8 cellular contexts compared by ENCODE assay signal in the genomic region with DNA sequence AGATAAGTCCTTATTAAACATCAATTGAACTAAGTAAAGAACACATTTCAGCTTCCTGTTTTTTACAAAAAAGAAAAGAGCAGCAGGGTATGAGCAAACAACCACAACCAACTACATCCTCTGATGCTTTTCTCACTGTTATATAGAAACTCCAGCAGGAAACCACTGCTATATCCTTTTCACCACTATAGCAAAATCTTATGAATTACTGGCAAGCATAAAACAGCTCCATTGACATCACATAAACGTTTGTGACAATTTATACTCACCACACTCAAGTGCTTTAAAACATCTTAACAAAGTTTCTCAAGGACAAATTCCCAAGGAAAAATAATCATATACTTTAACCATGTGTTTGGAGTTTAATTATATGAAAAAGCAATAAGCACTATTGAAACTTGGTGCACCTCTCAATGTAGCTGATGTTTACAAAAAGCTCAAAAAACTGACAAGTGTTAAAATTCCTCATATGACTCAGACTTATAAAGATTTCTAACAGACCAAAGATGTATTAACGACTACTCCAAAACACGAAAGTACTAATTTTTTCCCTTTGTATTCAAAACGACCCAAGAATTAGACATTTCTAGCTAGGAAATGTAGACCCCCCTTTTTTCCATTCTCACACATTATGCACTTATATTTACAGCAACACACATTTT. TPM values are rescaled to one million over a fixed set of nuclear protein-coding genes. Genes with fewer than 3 reads are reported as not detected.
A peak's percentile ranks its signal among the peaks of the same experiment; 100 is the strongest.
DNase-seq lines count a peak whose midpoint lies in the region; ATAC-seq and TF ChIP-seq lines count a peak whose summit lies in the region.

No MANE protein-coding gene starts in this region.

- H3K9me3 ChIP-seq in left ventricle myocardium inferior (replicated peaks) = no peaks in the 10 kb centered on the region
- no peaks in the 10 kb centered on the region for H3K9me3 ChIP-seq in right atrium auricular region
- H3K9me3 ChIP-seq in transverse colon = no peaks in the 10 kb centered on the region

- H3K27me3 Mint-ChIP-seq in T-cell = no peaks in the 10 kb centered on the region

- peak; percentile 52 for ATAC-seq in HG03039 (IDR thresholded peaks at IDR 0.05; ENCODE audit: unreplicated experiment)
- ATAC-seq in T-cell (replicated peaks in 1 of 4) = peak; percentile 80 to 84 (median 82)

- TF ChIP-seq EP300 in transverse colon (IDR thresholded peaks at IDR 0.05; ENCODE audit: low read depth) = no peak

- H3K4me1 ChIP-seq in left ventricle myocardium inferior (peaks cover 81% of the 10 kb centered on the region), right atrium auricular region (peaks cover 0 to 51% of the 10 kb centered on the region in 2 donors), transverse colon (peaks cover 0 to 73% (median 31%) of the 10 kb centered on the region in 4 donors)

- in situ Hi-C loops in transverse colon (cut with MboI; ENCODE audit: low pct_ligation_motif_present in 1 of 4, low pct_unique_long_range_greater_than_20kb in 1 of 4, low sequenced_read_pairs in 3 of 4) = no loop called here

- H3K36me3 ChIP-seq in left ventricle myocardium inferior (no peaks in the 10 kb centered on the region), right atrium auricular region (no peaks in the 10 kb centered on the region), transverse colon (no peaks in the 10 kb centered on the region)

- POLR2A ChIA-PET in T-cell (lab: Charles Lee) = interaction anchor here (0.6 to 2.7 kb wide), 16 partner anchors 9 to 1904 kb away, joined by 3 to 26 read pairs (median 6); a partner anchor contains a TSS

- intact Hi-C loops in left ventricle myocardium inferior (cut with micrococcal nuclease) = no loop called here
- intact Hi-C loops in transverse colon (cut with DNase I; ENCODE audit: low total_unique reads) = no loop called here

- peak overlapping the region; percentile 55 to 63 (median 62) for H3K4me3 Mint-ChIP-seq in T-cell

- no peaks in the 10 kb centered on the region for H3K9me3 Mint-ChIP-seq in T-cell

- TF ChIP-seq CTCF in left ventricle myocardium inferior (IDR thresholded peaks at IDR 0.05; ENCODE audit: borderline replicate concordance) (no peak), right atrium auricular region (IDR thresholded peaks at IDR 0.05) (no peak), transverse colon (IDR thresholded peaks at IDR 0.05) (no peak)

- H3K4me3 ChIP-seq in left ventricle myocardium inferior = no peak overlapping the region
- no peak overlapping the region for H3K4me3 ChIP-seq in right atrium auricular region
- no peak overlapping the region for H3K4me3 ChIP-seq in transverse colon

- H3K36me3 Mint-ChIP-seq in T-cell = peaks cover 13% of the 10 kb centered on the region

- WGBS in transverse colon (ENCODE audit: low coverage in 1 of 2), 2 donors = 39 to 41% methylated on average over 4 of the region's 4 CpGs

- H3K27me3 ChIP-seq in left ventricle myocardium inferior (ENCODE audit: low read depth) (no peaks in the 10 kb centered on the region), right atrium auricular region (no peaks in the 10 kb centered on the region), transverse colon (no peaks in the 10 kb centered on the region)

- CTCF ChIA-PET in T-cell (lab: Charles Lee) = interaction anchor here (0.6 to 2.4 kb wide), 14 partner anchors 8 to 615 kb away, joined by 3 to 11 read pairs (median 4); a partner anchor contains a TSS

- H3K4me1 Mint-ChIP-seq in T-cell = peaks cover 88 to 94% (median 90%) of the 10 kb centered on the region in 3 donors

- TF ChIP-seq POLR2A in transverse colon (IDR thresholded peaks at IDR 0.05) = no peak

- peak overlapping the region; percentile 85 for H3K27ac ChIP-seq in left ventricle myocardium inferior (replicated peaks)
- H3K27ac ChIP-seq in right atrium auricular region = no peak overlapping the region
- peak overlapping the region; percentile 81 to 88 (median 85) for H3K27ac ChIP-seq in transverse colon

- H3K27ac Mint-ChIP-seq in T-cell = peak overlapping the region; percentile 92 to 94

- no peak for DNase-seq in left ventricle myocardium inferior
- no peak for DNase-seq in right atrium auricular region (ENCODE audit: low spot score)
- DNase-seq in T-cell = peak in 1 of 34 experiments; percentile 28
- no peak for DNase-seq in transverse colon
- DNase-seq in AG20443 (ENCODE audit: low spot score) = no peak
- no peak for DNase-seq in SHP77 treated with DMSO at 0.1 percent for 48 hours (lab: John Stamatoyannopoulos, UW)
- DNase-seq in NCI-H2107 treated with DMSO at 0.1 percent for 48 hours (lab: John Stamatoyannopoulos, UW; ENCODE audit: unreplicated experiment) = no peak

RNA-seq across cellular contexts. Expression of a gene that starts 12.9 kb away (rescaled TPM):
- total RNA-seq in left ventricle myocardium inferior (9.0 TPM), right atrium auricular region (1 to 10 TPM; 5.2 to 7.8 TPM), T-cell (10 to 100 TPM; 17.4 to 56.1 (median 23.0) TPM), transverse colon (10 to 100 TPM; 10.1 to 21.4 (median 12.8) TPM)

Comparison
In these comparisons a context has a peak if more than half of its experiments do, and no peak if none do; other contexts are left out.
1. H3K27ac ChIP-seq: peak in left ventricle myocardium inferior (single experiment) and transverse colon (4 of 4); none in right atrium auricular region (0 of 2).